In genomic region chr10:69629897-69630650, GRCh38 we compare ENCODE assay signal across 8 cellular contexts. TPM values are rescaled to one million over a fixed set of nuclear protein-coding genes. Genes with fewer than 3 reads are reported as not detected.
DNase-seq lines count a peak whose midpoint lies in the region; ATAC-seq and TF ChIP-seq lines count a peak whose summit lies in the region.

TSS of gene FAM241B (plus strand) at chr10:69630247. CDS start at chr10:69631744, 1,497 bp downstream.

- H3K4me3 ChIP-seq in ectodermal cell (ENCODE audit: insufficient read depth, low read depth, low read length), result peak within 1 kb of the TSS; percentile 52

- peak within 1 kb of the TSS; percentile 42 for H3K4me3 Mint-ChIP-seq in activated CD4-positive, alpha-beta memory T cell treated with anti-CD3 and anti-CD28 coated beads, Interleukin-2, amount 10 ng/mL, durations not matched to agents 7 days and 5 days
- H3K4me3 Mint-ChIP-seq in mesothelial cell of epicardium, result peak within 1 kb of the TSS; percentile 73

- no peak within 1 kb of the TSS for H3K27ac ChIP-seq in ectodermal cell (ENCODE audit: insufficient read depth, low read depth, low read length, poor library complexity, severe bottlenecking)

- peaks cover 6% of the 10 kb centered on the region for H3K4me1 ChIP-seq in ectodermal cell (ENCODE audit: control insufficient read depth, insufficient read depth, low read length)

- peaks cover 23% of the 10 kb centered on the region for H3K27me3 ChIP-seq in ectodermal cell (ENCODE audit: control insufficient read depth, insufficient read depth, low read length, poor library complexity, severe bottlenecking)

- WGBS in ectodermal cell, 2 experiments, result 3 to 4% methylated on average over 72 of the region's 72 CpGs

- CTCF ChIA-PET in activated CD4-positive, alpha-beta memory T cell treated with anti-CD3 and anti-CD28 coated beads, Interleukin-2, amount 10 ng/mL, durations not matched to agents 7 days and 5 days (lab: Charles Lee), result interaction anchor here (0.7 to 2.4 kb wide), 7 partner anchors 9 to 144 kb away, joined by 3 to 11 read pairs (median 4); no protein-coding TSS in a partner anchor

- H3K27me3 Mint-ChIP-seq in activated CD4-positive, alpha-beta memory T cell treated with anti-CD3 and anti-CD28 coated beads, Interleukin-2, amount 10 ng/mL, durations not matched to agents 7 days and 5 days, result no peaks in the 10 kb centered on the region
- H3K27me3 Mint-ChIP-seq in mesothelial cell of epicardium (ENCODE audit: low read depth), result peaks cover 29% of the 10 kb centered on the region

- peak; percentile 49 for DNase-seq in NCI-H2029 (lab: John Stamatoyannopoulos, UW)
- DNase-seq in NCI-H2029 treated with DMSO at 0.1 percent for 48 hours (lab: John Stamatoyannopoulos, UW), result no peak
- DNase-seq in NCI-H146 treated with DMSO at 0.1 percent for 48 hours (lab: John Stamatoyannopoulos, UW; ENCODE audit: unreplicated experiment), result peak; percentile 28
- peak; percentile 84 for DNase-seq in activated CD4-positive, alpha-beta memory T cell treated with anti-CD3 and anti-CD28 coated beads, Interleukin-2, amount 10 ng/mL, durations not matched to agents 7 days and 5 days
- DNase-seq in mesothelial cell of epicardium (ENCODE audit: low spot score in 2 of 2, unreplicated experiment in 2 of 2), result peak; percentile 65 to 86
- DNase-seq in stimulated activated CD8-positive, alpha-beta memory T cell treated with anti-CD3 and anti-CD28 coated beads, Interleukin-15, amount 100 ng/mL, for 48 hours (ENCODE audit: low read depth in 2 of 2), result peak; percentile 62 to 65

- no peaks in the 10 kb centered on the region for H3K9me3 Mint-ChIP-seq in activated CD4-positive, alpha-beta memory T cell treated with anti-CD3 and anti-CD28 coated beads, Interleukin-2, amount 10 ng/mL, durations not matched to agents 7 days and 5 days
- H3K9me3 Mint-ChIP-seq in mesothelial cell of epicardium, result no peaks in the 10 kb centered on the region

- H3K27ac Mint-ChIP-seq in activated CD4-positive, alpha-beta memory T cell treated with anti-CD3 and anti-CD28 coated beads, Interleukin-2, amount 10 ng/mL, durations not matched to agents 7 days and 5 days, result peak within 1 kb of the TSS; percentile 1
- H3K27ac Mint-ChIP-seq in mesothelial cell of epicardium, result no peak within 1 kb of the TSS

- POLR2A ChIA-PET in activated CD4-positive, alpha-beta memory T cell treated with anti-CD3 and anti-CD28 coated beads, Interleukin-2, amount 10 ng/mL, durations not matched to agents 7 days and 5 days (lab: Charles Lee), result no interaction called here

- ATAC-seq in GM18520 (IDR thresholded peaks at IDR 0.05; ENCODE audit: unreplicated experiment), result no peak

- peaks cover 2% of the 10 kb centered on the region for H3K4me1 Mint-ChIP-seq in activated CD4-positive, alpha-beta memory T cell treated with anti-CD3 and anti-CD28 coated beads, Interleukin-2, amount 10 ng/mL, durations not matched to agents 7 days and 5 days
- peaks cover 10% of the 10 kb centered on the region for H3K4me1 Mint-ChIP-seq in mesothelial cell of epicardium

- no peaks in the 10 kb centered on the region for H3K9me3 ChIP-seq in ectodermal cell (ENCODE audit: control insufficient read depth, low read length)

- H3K36me3 ChIP-seq in ectodermal cell (ENCODE audit: control insufficient read depth, insufficient read depth, low read length), result no peaks in the 10 kb centered on the region

- peak; percentile 100 for TF ChIP-seq CTCF in mesothelial cell of epicardium (IDR thresholded peaks at IDR 0.05; ENCODE audit: unreplicated experiment)

- no peaks in the 10 kb centered on the region for H3K36me3 Mint-ChIP-seq in activated CD4-positive, alpha-beta memory T cell treated with anti-CD3 and anti-CD28 coated beads, Interleukin-2, amount 10 ng/mL, durations not matched to agents 7 days and 5 days (ENCODE audit: low read depth)
- H3K36me3 Mint-ChIP-seq in mesothelial cell of epicardium, result peaks cover 8% of the 10 kb centered on the region

RNA-seq across cellular contexts. Expression of gene FAM241B, which starts in this region (rescaled TPM):
- total RNA-seq in activated CD4-positive, alpha-beta memory T cell treated with anti-CD3 and anti-CD28 coated beads, Interleukin-2, amount 10 ng/mL, durations not matched to agents 7 days and 5 days, result 1 to 10 TPM; 2.7 to 3.2 TPM
- 8.6 TPM for polyA plus RNA-seq in ectodermal cell (2013, experiment 1 of 4)
- 9.8 TPM for polyA plus RNA-seq in ectodermal cell (2013, experiment 2 of 4)
- 4.9 TPM for polyA plus RNA-seq in ectodermal cell (2013, experiment 3 of 4)
- 5.8 TPM for polyA plus RNA-seq in ectodermal cell (2013, experiment 4 of 4)
- total RNA-seq in mesothelial cell of epicardium, result 19.2 to 20.9 TPM (median 20.1 TPM) in 3 replicates
